In genomic region chr9:132973713-132974112, GRCh38 we compare ENCODE assay signal across 11 cellular contexts. TPM values are rescaled to one million over a fixed set of nuclear protein-coding genes. Genes with fewer than 3 reads are reported as not detected.
DNase-seq lines count a peak whose midpoint lies in the region; ATAC-seq and TF ChIP-seq lines count a peak whose summit lies in the region.
"Had no signal": no experiment of that assay in that cellular context is flagged by ENCODE, and none has a peak within 500 bp of the region (broad histone marks: within the 10 kb centered on the region; RNA-seq: fewer than 3 reads in every experiment).

No MANE protein-coding gene starts in this region.

- POLR2A ChIA-PET in HCT116 (lab: Charles Lee) (no interaction called here), SK-N-SH (lab: Yijun Ruan, JAX) (no interaction called here)

- H3K27ac Mint-ChIP-seq in activated CD4-positive, alpha-beta T cell treated with anti-CD3 and anti-CD28 coated beads, Interleukin-2, amount 10 ng/mL, durations not matched to agents 24 days and 14 days: no peak overlapping the region

- H3K4me3 Mint-ChIP-seq in activated CD4-positive, alpha-beta T cell treated with anti-CD3 and anti-CD28 coated beads, Interleukin-2, amount 10 ng/mL, durations not matched to agents 24 days and 14 days: no peak overlapping the region

- ATAC-seq in HCT116 (no peak), HG02798 (IDR thresholded peaks at IDR 0.05; ENCODE audit: poor library complexity, unreplicated experiment) (no peak), GM19452 (IDR thresholded peaks at IDR 0.05; ENCODE audit: unreplicated experiment) (no peak)

- H3K36me3 Mint-ChIP-seq in activated CD4-positive, alpha-beta T cell treated with anti-CD3 and anti-CD28 coated beads, Interleukin-2, amount 10 ng/mL, durations not matched to agents 24 days and 14 days (ENCODE audit: low read depth): no peaks in the 10 kb centered on the region

- H3K9me2 ChIP-seq in HCT116 (ENCODE audit: insufficient read depth): no peaks in the 10 kb centered on the region
- H3K9me2 ChIP-seq in SK-N-SH: no peaks in the 10 kb centered on the region

- peak; percentile 65 for DNase-seq in activated CD4-positive, alpha-beta T cell treated with anti-CD3 and anti-CD28 coated beads, Interleukin-2, amount 10 ng/mL, durations not matched to agents 24 days and 14 days
- DNase-seq in activated CD4-positive, alpha-beta T cell treated with anti-CD3 and anti-CD28 coated beads, Interleukin-2, amount 50 U/mL, for 4 hours: no peak
- DNase-seq in HCT116 (ENCODE audit: low read depth, low spot score) (peak; percentile 8), SK-N-SH (peak; percentile 62), glomerular visceral epithelial cell (ENCODE audit: extremely low spot score) (peak; percentile 21), islet precursor cell (no peak)
- DNase-seq: activated CD4-positive, CD25-positive, alpha-beta regulatory T cell treated with anti-CD3 and anti-CD28 coated beads, Interleukin-2, amount 50 U/mL, for 72 hours; NCI-H2107 had no signal

- TF ChIP-seq RAD21 in HCT116 (IDR thresholded peaks at IDR 0.05; ENCODE audit: low read depth) (no peak), SK-N-SH (IDR thresholded peaks at IDR 0.05; ENCODE audit: low read length) (no peak)

- intact Hi-C loops in activated CD4-positive, alpha-beta T cell treated with anti-CD3 and anti-CD28 coated beads, Interleukin-2, amount 10 ng/mL, durations not matched to agents 24 days and 14 days (cut with micrococcal nuclease): loop anchor here (5.0 to 10.0 kb wide), 2 partner anchors 119 to 561 kb away; partner anchors contain the start of gene CFAP77
- intact Hi-C loops in HCT116 (cut with micrococcal nuclease): loop anchor here (2.0 to 10.0 kb wide), 3 partner anchors 319 to 563 kb away; partner anchors contain the start of gene CFAP77

- no peak overlapping the region for H3K4me3 ChIP-seq in HCT116 (replicated peaks in 1 of 2; ENCODE audit: low read depth in 1 of 2, low read length in 2 of 2)
- no peak overlapping the region for H3K4me3 ChIP-seq in SK-N-SH (ENCODE audit: low read depth in 2 of 2, low read length in 1 of 2)
- H3K4me3 ChIP-seq: right atrium auricular region had no signal

- WGBS in SK-N-SH (ENCODE audit: low lambda C conversion rate): 63% methylated on average over 3 of the region's 5 CpGs

- no peak overlapping the region for H3K27ac ChIP-seq in HCT116 (ENCODE audit: low read depth, low read length)
- no peak overlapping the region for H3K27ac ChIP-seq in SK-N-SH (ENCODE audit: low read depth in 2 of 2, low read length in 1 of 2)
- H3K27ac ChIP-seq: right atrium auricular region had no signal

- H2AFZ ChIP-seq in HCT116 (ENCODE audit: low read depth, low read length, poor library complexity, severe bottlenecking) (no peak overlapping the region), SK-N-SH (ENCODE audit: low read depth) (no peak overlapping the region)

- H3K9me3 Mint-ChIP-seq in activated CD4-positive, alpha-beta T cell treated with anti-CD3 and anti-CD28 coated beads, Interleukin-2, amount 10 ng/mL, durations not matched to agents 24 days and 14 days: no peaks in the 10 kb centered on the region

- no peaks in the 10 kb centered on the region for H3K4me1 Mint-ChIP-seq in activated CD4-positive, alpha-beta T cell treated with anti-CD3 and anti-CD28 coated beads, Interleukin-2, amount 10 ng/mL, durations not matched to agents 24 days and 14 days

- CTCF ChIA-PET in HCT116 (lab: Charles Lee) (no interaction called here), SK-N-SH (lab: Yijun Ruan, JAX) (interaction anchor here (0.7 to 1.4 kb wide), 6 partner anchors 9 to 72 kb away, joined by 3 to 6 read pairs (median 3); partner anchors contain the start of gene TSC1)

- H3K79me2 ChIP-seq in HCT116 (ENCODE audit: insufficient read depth, low read length) (no peaks in the 10 kb centered on the region), SK-N-SH (ENCODE audit: insufficient read depth) (no peaks in the 10 kb centered on the region)

- peaks cover 24% of the 10 kb centered on the region for H3K27me3 Mint-ChIP-seq in activated CD4-positive, alpha-beta T cell treated with anti-CD3 and anti-CD28 coated beads, Interleukin-2, amount 10 ng/mL, durations not matched to agents 24 days and 14 days

- TF ChIP-seq EP300 in SK-N-SH (IDR thresholded peaks at IDR 0.05; ENCODE audit: borderline replicate concordance in 1 of 2, low read depth in 1 of 2, low read length in 1 of 2): no peak

- H3K9me3 ChIP-seq in HCT116 (ENCODE audit: control insufficient read depth in 1 of 2, insufficient read depth in 1 of 2, low read depth in 1 of 2, low read length in 2 of 2) (no peaks in the 10 kb centered on the region), SK-N-SH (no peaks in the 10 kb centered on the region)
- H3K9me3 ChIP-seq: right atrium auricular region had no signal

- no peak for TF ChIP-seq CTCF in HCT116 (IDR thresholded peaks at IDR 0.05 in 2 of 3, conservative IDR thresholded peaks at IDR 0.05 in 1 of 3; ENCODE audit: borderline replicate concordance in 1 of 3, insufficient read depth in 1 of 3, low read depth in 2 of 3, low read length in 2 of 3)
- no peak for TF ChIP-seq CTCF in SK-N-SH (IDR thresholded peaks at IDR 0.05)

- RAD21 ChIA-PET in HCT116 (lab: Charles Lee; ENCODE audit: low non-redundant PET in 1 of 2, low total read pairs in 2 of 2, uncharacterized antibody in 2 of 2, unreplicated experiment in 2 of 2): no interaction called here

- H4K20me1 ChIP-seq in HCT116 (ENCODE audit: insufficient read depth) (no peaks in the 10 kb centered on the region), SK-N-SH (ENCODE audit: insufficient read depth) (no peaks in the 10 kb centered on the region)

- peaks cover 18% of the 10 kb centered on the region; the same call in 1 of the 2 replicates for H3K27me3 ChIP-seq in HCT116 (ENCODE audit: insufficient read depth, low read length)
- H3K27me3 ChIP-seq in SK-N-SH (ENCODE audit: insufficient read depth): peaks cover 39% of the 10 kb centered on the region; the same call in 1 of the 2 replicates

- BruUV-seq in HCT116 (replicated peaks; lab: Mats Ljungman, UMichigan): no TSS peak

- H3K4me1 ChIP-seq in HCT116 (ENCODE audit: control insufficient read depth in 1 of 2, insufficient read depth in 2 of 2, low read length in 2 of 2): peaks cover 0 to 11% of the 10 kb centered on the region in 2 experiments; a peak in 2 of 4 replicates
- peaks cover 0 to 4% of the 10 kb centered on the region in 2 experiments; a peak in 1 of 4 replicates for H3K4me1 ChIP-seq in SK-N-SH (ENCODE audit: control insufficient read depth in 1 of 2, insufficient read depth in 2 of 2, low read depth in 1 of 2, low read length in 1 of 2)

- H3K36me3 ChIP-seq in HCT116 (ENCODE audit: control insufficient read depth in 1 of 2, insufficient read depth in 2 of 2, low read length in 2 of 2) (no peaks in the 10 kb centered on the region), SK-N-SH (replicated peaks in 1 of 2; ENCODE audit: control insufficient read depth in 1 of 2, insufficient read depth in 2 of 2, low read length in 1 of 2) (no peaks in the 10 kb centered on the region)
- H3K36me3 ChIP-seq: right atrium auricular region had no signal

- no peak for TF ChIP-seq POLR2A in HCT116 (IDR thresholded peaks at IDR 0.05; ENCODE audit: borderline replicate concordance, extremely low read depth, insufficient read depth, insufficient read length)

- H3F3A ChIP-seq in SK-N-SH (replicated peaks; ENCODE audit: insufficient read depth): no peaks in the 10 kb centered on the region

- H3K9ac ChIP-seq in HCT116 (ENCODE audit: low read length) (no peak overlapping the region), SK-N-SH (no peak overlapping the region)

- no peak overlapping the region for H3K4me2 ChIP-seq in HCT116 (ENCODE audit: low read length)
- no peak overlapping the region for H3K4me2 ChIP-seq in SK-N-SH

TF ChIP-seq in HCT116, 20 proteins besides CTCF, POLR2A, EP300 and RAD21 (continues in another document):
- TF ChIP-seq JUND (IDR thresholded peaks at IDR 0.05) (no peak), MAX (IDR thresholded peaks at IDR 0.05) (no peak), ELF1 (IDR thresholded peaks at IDR 0.05; ENCODE audit: borderline replicate concordance, low read depth) (no peak), POLR2AphosphoS5 (IDR thresholded peaks at IDR 0.05; ENCODE audit: low read depth, low read length) (no peak), EGR1 (IDR thresholded peaks at IDR 0.05; ENCODE audit: low read depth) (no peak)

TF ChIP-seq in SK-N-SH, 30 proteins besides CTCF, POLR2A, EP300 and RAD21 (continues in another document):
- TF ChIP-seq RXRA (IDR thresholded peaks at IDR 0.05; ENCODE audit: borderline replicate concordance, low read depth) (no peak), POLR2AphosphoS5 (IDR thresholded peaks at IDR 0.05; ENCODE audit: low read depth, low read length) (no peak), NFIC (IDR thresholded peaks at IDR 0.05; ENCODE audit: borderline replicate concordance) (no peak), GATA2 (CRISPR knock-in tag; IDR thresholded peaks at IDR 0.05) (no peak), TAF1 (IDR thresholded peaks at IDR 0.05; ENCODE audit: borderline replicate concordance, low read depth, low read length) (no peak), YY1 (IDR thresholded peaks at IDR 0.05; ENCODE audit: low read depth) (no peak)

RNA-seq across cellular contexts. Expression of gene GFI1B, which starts 4.8 kb away (rescaled TPM):
- not detected in 2 replicates for total RNA-seq in activated CD4-positive, alpha-beta T cell treated with anti-CD3 and anti-CD28 coated beads, Interleukin-2, amount 10 ng/mL, durations not matched to agents 24 days and 14 days
- 0.20 TPM for total RNA-seq in HCT116 (2021; ENCODE audit: unreplicated experiment)
- polyA plus RNA-seq in HCT116 (2012): not detected in 2 replicates
- polyA plus RNA-seq in SK-N-SH (2012; rRNA removed): 0.03 TPM in 1 of 2 replicates, not detected in the other
- polyA plus RNA-seq in SK-N-SH (2012; cell fraction: cytosol; rRNA removed): 0.01 and 0.03 TPM in 2 replicates
- not detected in 2 replicates for polyA plus RNA-seq in SK-N-SH (2012; cell fraction: nucleus; rRNA removed)

RNA-seq across cellular contexts. Expression of gene TSC1, which starts 29.3 kb away (rescaled TPM):
- total RNA-seq in activated CD4-positive, alpha-beta T cell treated with anti-CD3 and anti-CD28 coated beads, Interleukin-2, amount 10 ng/mL, durations not matched to agents 24 days and 14 days: 27.9 and 33.5 TPM in 2 replicates
- total RNA-seq in HCT116 (2021; ENCODE audit: unreplicated experiment): 34.5 TPM
- polyA plus RNA-seq in HCT116 (2012): 14.6 and 15.2 TPM in 2 replicates
- polyA plus RNA-seq in SK-N-SH (2012; rRNA removed): 18.3 and 27.6 TPM in 2 replicates
- 7.1 and 8.2 TPM in 2 replicates for polyA plus RNA-seq in SK-N-SH (2012; cell fraction: cytosol; rRNA removed)
- polyA plus RNA-seq in SK-N-SH (2012; cell fraction: nucleus; rRNA removed): 65.5 and 104 TPM in 2 replicates

RNA-seq across cellular contexts. Expression of gene GTF3C5, which starts 57.1 kb away (rescaled TPM):
- 85.4 and 92.3 TPM in 2 replicates for total RNA-seq in activated CD4-positive, alpha-beta T cell treated with anti-CD3 and anti-CD28 coated beads, Interleukin-2, amount 10 ng/mL, durations not matched to agents 24 days and 14 days
- 95.1 TPM for total RNA-seq in HCT116 (2021; ENCODE audit: unreplicated experiment)
- polyA plus RNA-seq in HCT116 (2012): 96.4 and 101 TPM in 2 replicates
- 57.3 and 59.1 TPM in 2 replicates for polyA plus RNA-seq in SK-N-SH (2012; rRNA removed)
- 29.6 and 37.0 TPM in 2 replicates for polyA plus RNA-seq in SK-N-SH (2012; cell fraction: cytosol; rRNA removed)
- 165 and 172 TPM in 2 replicates for polyA plus RNA-seq in SK-N-SH (2012; cell fraction: nucleus; rRNA removed)

Comparison
In these comparisons a context has a peak if more than half of its experiments do, and no peak if none do; other contexts are left out.
1. DNase-seq: peak in activated CD4-positive, alpha-beta T cell treated with anti-CD3 and anti-CD28 coated beads, Interleukin-2, amount 10 ng/mL, durations not matched to agents 24 days and 14 days (single experiment), HCT116 (single experiment), SK-N-SH (single experiment) and glomerular visceral epithelial cell (single experiment); none in activated CD4-positive, alpha-beta T cell treated with anti-CD3 and anti-CD28 coated beads, Interleukin-2, amount 50 U/mL, for 4 hours (0 of 2) and islet precursor cell (single experiment).